18 cellular contexts compared by ENCODE assay signal in the genomic region with DNA sequence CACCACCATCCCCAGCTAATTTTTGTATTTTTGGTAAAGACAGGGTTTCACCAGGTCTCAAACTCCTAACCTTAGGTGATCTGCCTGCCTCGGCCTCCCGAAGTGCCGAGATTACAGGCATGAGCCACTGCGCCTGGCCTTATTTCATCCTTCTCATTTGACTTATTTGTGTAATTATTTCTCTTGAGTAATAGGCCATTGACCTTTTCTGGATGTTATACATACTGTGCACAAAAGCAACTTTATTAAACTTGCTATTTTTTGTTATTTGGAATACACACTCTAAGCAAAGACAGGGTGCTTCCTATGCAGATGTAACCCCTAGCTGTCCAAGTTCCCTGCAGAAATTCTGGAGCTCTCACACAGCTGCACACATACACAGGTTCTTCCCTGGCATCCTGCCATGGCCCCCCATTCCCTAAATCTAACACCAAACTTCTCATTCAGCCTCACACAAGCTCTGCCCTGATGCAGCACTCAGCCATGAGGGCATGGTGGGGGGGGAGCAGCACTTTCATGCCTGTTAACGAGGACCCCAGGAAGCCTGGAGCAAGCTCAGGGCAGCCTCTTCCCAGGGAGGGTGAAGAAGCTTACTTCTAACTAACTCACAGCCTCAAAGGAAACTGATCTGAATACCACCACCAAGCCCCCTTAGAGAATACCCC. TPM values are rescaled to one million over a fixed set of nuclear protein-coding genes. Genes with fewer than 3 reads are reported as not detected.
A peak's percentile ranks its signal among the peaks of the same experiment; 100 is the strongest.
DNase-seq lines count a peak whose midpoint lies in the region; ATAC-seq and TF ChIP-seq lines count a peak whose summit lies in the region.
"Had no signal": no experiment of that assay in that cellular context is flagged by ENCODE, and none has a peak within 500 bp of the region (broad histone marks: within the 10 kb centered on the region; RNA-seq: fewer than 3 reads in every experiment).

No MANE protein-coding gene starts in this region.

- DNase-seq in left cardiac atrium, result peak; percentile 14
- DNase-seq in cardiac septum (ENCODE audit: low spot score), result no peak
- peak; percentile 35 to 60 for DNase-seq in SJCRH30
- DNase-seq in mesendoderm, result no peak
- no peak for DNase-seq in type B pancreatic cell (ENCODE audit: extremely low spot score, unreplicated experiment)
- no peak for DNase-seq in HFFc6
- no peak for DNase-seq in transverse colon
- DNase-seq in DMS53 treated with DMSO at 0.1 percent for 48 hours (lab: John Stamatoyannopoulos, UW; ENCODE audit: unreplicated experiment), result no peak
- DNase-seq: BE2C; CD4-positive, alpha-beta memory T cell; EL; KG1; NCI-H1694 treated with DMSO at 0.1 percent for 48 hours; NCI-H2227 treated with DMSO at 0.1 percent for 48 hours; NCI-H524 treated with DMSO at 0.1 percent for 48 hours; PC-3; RPMI8226 had no signal

- H3K4me3 ChIP-seq in SJCRH30 (no peak overlapping the region), mesendoderm (ENCODE audit: low read length) (no peak overlapping the region), transverse colon (no peak overlapping the region)
- H3K4me3 ChIP-seq: GM12878 had no signal

- peaks cover 2% of the 10 kb centered on the region for H3K79me2 ChIP-seq in mesendoderm (ENCODE audit: control insufficient read depth, insufficient read depth, low read length)

- H3K9ac ChIP-seq in mesendoderm (ENCODE audit: low read length), result peak overlapping the region; percentile 16

- no peak for TF ChIP-seq EP300 in transverse colon (IDR thresholded peaks at IDR 0.05; ENCODE audit: low read depth)

- H3K9me3 Mint-ChIP-seq in type B pancreatic cell, result no peaks in the 10 kb centered on the region
- H3K9me3 Mint-ChIP-seq in HFFc6, result no peaks in the 10 kb centered on the region

- peaks cover 7% of the 10 kb centered on the region for H3K79me1 ChIP-seq in mesendoderm (ENCODE audit: low read length)

- H3K4ac ChIP-seq in mesendoderm (ENCODE audit: low read depth, low read length), result no peak overlapping the region

- H3K27ac Mint-ChIP-seq in type B pancreatic cell, result no peak overlapping the region
- H3K27ac Mint-ChIP-seq in HFFc6, result no peak overlapping the region

- no peak overlapping the region for H2BK5ac ChIP-seq in mesendoderm (ENCODE audit: low read length)

- H3K4me3 Mint-ChIP-seq in type B pancreatic cell (peak overlapping the region; percentile 44), HFFc6 (no peak overlapping the region)
- H3K4me3 Mint-ChIP-seq: CD4-positive, alpha-beta memory T cell had no signal

- H3K4me1 ChIP-seq in SJCRH30 (peaks cover 46% of the 10 kb centered on the region), mesendoderm (ENCODE audit: control insufficient read depth, low read depth, low read length) (peaks cover 9% of the 10 kb centered on the region), transverse colon (peaks cover 14 to 30% (median 20%) of the 10 kb centered on the region in 4 donors)

- H3K4me2 ChIP-seq in mesendoderm (ENCODE audit: low read length), result no peak overlapping the region

- no peaks in the 10 kb centered on the region for H3K27me3 ChIP-seq in SJCRH30
- H3K27me3 ChIP-seq in mesendoderm (ENCODE audit: insufficient read depth, low read length, poor library complexity), result no peaks in the 10 kb centered on the region
- no peaks in the 10 kb centered on the region for H3K27me3 ChIP-seq in transverse colon
- H3K27me3 ChIP-seq: BE2C had no signal

- peaks cover 8% of the 10 kb centered on the region for H3K27me3 Mint-ChIP-seq in type B pancreatic cell
- no peaks in the 10 kb centered on the region; the same call in 1 of the 2 replicates for H3K27me3 Mint-ChIP-seq in HFFc6 (ENCODE audit: insufficient read depth)

- intact Hi-C loops in left cardiac atrium (cut with DNase I), result no loop called here
- intact Hi-C loops in cardiac septum (cut with DNase I), result no loop called here
- intact Hi-C loops in transverse colon (cut with DNase I; ENCODE audit: low total_unique reads), result no loop called here

- H2AK5ac ChIP-seq in mesendoderm (ENCODE audit: low read length), result no peak overlapping the region

- H3K36me3 ChIP-seq in SJCRH30 (no peaks in the 10 kb centered on the region), mesendoderm (ENCODE audit: control insufficient read depth, insufficient read depth, low read length) (no peaks in the 10 kb centered on the region), transverse colon (no peaks in the 10 kb centered on the region)
- H3K36me3 ChIP-seq: BE2C had no signal

- H4K8ac ChIP-seq in mesendoderm (ENCODE audit: low read depth, low read length), result no peak overlapping the region

- H3K23ac ChIP-seq in mesendoderm (ENCODE audit: low read length), result no peak overlapping the region

- H3K9me3 ChIP-seq in SJCRH30 (replicated peaks) (no peaks in the 10 kb centered on the region), transverse colon (no peaks in the 10 kb centered on the region)
- H3K9me3 ChIP-seq: BE2C had no signal

- peaks cover 54% of the 10 kb centered on the region for H3K4me1 Mint-ChIP-seq in type B pancreatic cell (ENCODE audit: unreplicated experiment)
- H3K4me1 Mint-ChIP-seq in HFFc6 (ENCODE audit: low read depth), result peaks cover 16% of the 10 kb centered on the region

- TF ChIP-seq CTCF in type B pancreatic cell (conservative IDR thresholded peaks at IDR 0.05), result no peak
- no peak for TF ChIP-seq CTCF in HFFc6 (IDR thresholded peaks at IDR 0.05)
- no peak for TF ChIP-seq CTCF in transverse colon (IDR thresholded peaks at IDR 0.05)

- in situ Hi-C loops in transverse colon (cut with MboI; ENCODE audit: low pct_ligation_motif_present in 1 of 4, low pct_unique_long_range_greater_than_20kb in 1 of 4, low sequenced_read_pairs in 3 of 4), result no loop called here

- H3K36me3 Mint-ChIP-seq in type B pancreatic cell (peaks cover 4% of the 10 kb centered on the region), HFFc6 (ENCODE audit: low read depth) (no peaks in the 10 kb centered on the region)
- H3K36me3 Mint-ChIP-seq: CD4-positive, alpha-beta memory T cell had no signal

- H4K5ac ChIP-seq in mesendoderm (ENCODE audit: low read length), result no peak overlapping the region

- H3K27ac ChIP-seq in SJCRH30 (no peak overlapping the region), mesendoderm (ENCODE audit: low read depth, low read length) (no peak overlapping the region), transverse colon (no peak overlapping the region)

- H2BK120ac ChIP-seq in mesendoderm (ENCODE audit: low read depth, low read length), result no peak overlapping the region

- TF ChIP-seq POLR2A in transverse colon (IDR thresholded peaks at IDR 0.05), result no peak

- no CpG with 5 or more reads among the region's 5 CpGs for WGBS in mesendoderm (ENCODE audit: extremely low coverage, insufficient coverage, low lambda C conversion rate)
- 83 to 100% methylated on average over 4 to 5 of the region's 5 CpGs for WGBS in transverse colon (ENCODE audit: low coverage in 1 of 2), 2 donors

- H3K56ac ChIP-seq in mesendoderm (ENCODE audit: low read length), result peak overlapping the region; percentile 59

- no peak for ATAC-seq in left cardiac atrium
- ATAC-seq: GM12878, PC-3 had no signal

- H3K18ac ChIP-seq in mesendoderm (ENCODE audit: low read length), result no peak overlapping the region

- H2BK15ac ChIP-seq in mesendoderm (replicated peaks; ENCODE audit: low read depth), result no peak overlapping the region

RNA-seq across cellular contexts. Expression of a gene that starts 33.2 kb away (rescaled TPM):
- 10 to 100 TPM; 24.6 to 27.7 TPM for total RNA-seq in left cardiac atrium
- total RNA-seq in cardiac septum, result 45.0 TPM
- 5.4 and 5.5 TPM in 2 replicates for total RNA-seq in SJCRH30 (2014; rRNA removed; shearing (Covaris generic))
- polyA plus RNA-seq in mesendoderm (2013, experiment 1 of 2), result 7.7 TPM
- polyA plus RNA-seq in mesendoderm (2013, experiment 2 of 2), result 7.8 TPM
- total RNA-seq in type B pancreatic cell (ENCODE audit: low replicate concordance), result 22.3 and 38.6 TPM in 2 replicates
- total RNA-seq in HFFc6 (2021; fragmentation: NEBNext Ultra II Directional; extraction: Animal tissue kit (Norgen Biotek cat#: 25700)), result 100 to 1,000 TPM in 2 of 6 experiments, 10 to 100 TPM in 4; 75.5 to 113 (median 81.1) TPM
- 10 to 100 TPM; 26.5 to 56.9 (median 33.3) TPM for total RNA-seq in transverse colon

Comparison
In these comparisons a context has a peak if more than half of its experiments do, and no peak if none do; other contexts are left out.
1. DNase-seq: peak in left cardiac atrium (single experiment) and SJCRH30 (2 of 2); none in cardiac septum (single experiment), mesendoderm (single experiment), type B pancreatic cell (single experiment), HFFc6 (single experiment), transverse colon (single experiment) and DMS53 treated with DMSO at 0.1 percent for 48 hours (single experiment).